In genomic region chr14:74084277-74085046, GRCh38 we compare ENCODE assay signal across 1 cellular context.
A peak's percentile ranks its signal among the peaks of the same experiment; 100 is the strongest.
TF ChIP-seq lines count a peak whose summit lies in the region.

TSS of gene ALDH6A1 (minus strand) at chr14:74084453. CDS start at chr14:74084394, 59 bp downstream.
TSS of gene LIN52 (plus strand) at chr14:74084956. CDS start at chr14:74084975, 19 bp downstream.

TF ChIP-seq in HepG2, 621 proteins besides CTCF, POLR2A, EP300 and RAD21 (continued from another document and continues in another):
- peak; percentile 71; the same call in 1 of the 2 replicates for TF ChIP-seq ZNF563 (CRISPR knock-in tag; IDR thresholded peaks at IDR 0.05)
- no peak for TF ChIP-seq ZNF598 (CRISPR knock-in tag; IDR thresholded peaks at IDR 0.05; ENCODE audit: borderline replicate concordance)
- peak; percentile 94 for TF ChIP-seq ZNF574 (CRISPR knock-in tag; IDR thresholded peaks at IDR 0.05)
- 0 out of 2 replicates have a peak, but pooled peaks have one; percentile 12 for TF ChIP-seq MEIS2 (CRISPR knock-in tag; IDR thresholded peaks at IDR 0.05)
- TF ChIP-seq NR2F2 (IDR thresholded peaks at IDR 0.05; ENCODE audit: borderline replicate concordance, low read depth), result no peak
- peak; percentile 41; the same call in 1 of the 2 replicates for TF ChIP-seq SPEN (CRISPR knock-in tag; IDR thresholded peaks at IDR 0.05; ENCODE audit: low read depth)
- no peak for TF ChIP-seq ZNF432 (CRISPR knock-in tag; IDR thresholded peaks at IDR 0.05; ENCODE audit: borderline replicate concordance)
- peak; percentile 84 for TF ChIP-seq ZNF687 (CRISPR knock-in tag; IDR thresholded peaks at IDR 0.05)
- no peak for TF ChIP-seq ZNF780A (CRISPR knock-in tag; IDR thresholded peaks at IDR 0.05)
- 0 out of 2 replicates have a peak, but pooled peaks have one; percentile 46 for TF ChIP-seq ZHX2 (IDR thresholded peaks at IDR 0.05; ENCODE audit: low read depth)
- TF ChIP-seq ZHX2 (CRISPR knock-in tag; IDR thresholded peaks at IDR 0.05; ENCODE audit: borderline replicate concordance), result no peak
- TF ChIP-seq ZNF616 (CRISPR knock-in tag; IDR thresholded peaks at IDR 0.05; ENCODE audit: low read depth), result peak; percentile 45; the same call in 1 of the 2 replicates
- peak; percentile 73 for TF ChIP-seq MXD4 (CRISPR knock-in tag; IDR thresholded peaks at IDR 0.05)
- peak; percentile 50; the same call in 1 of the 2 replicates for TF ChIP-seq THAP9 (CRISPR knock-in tag; IDR thresholded peaks at IDR 0.05; ENCODE audit: borderline replicate concordance)
- TF ChIP-seq DMAP1 (CRISPR knock-in tag; IDR thresholded peaks at IDR 0.05), result peak; percentile 57; the same call in 1 of the 2 replicates
- no peak for TF ChIP-seq GABPA (IDR thresholded peaks at IDR 0.05; ENCODE audit: low read depth, low read length)
- TF ChIP-seq GABPA (CRISPR knock-in tag; IDR thresholded peaks at IDR 0.05; ENCODE audit: low read depth), result peak; percentile 39
- peak; percentile 8; the same call in 1 of the 2 replicates for TF ChIP-seq ZNF280D (CRISPR knock-in tag; IDR thresholded peaks at IDR 0.05)
- peak; percentile 63; the same call in 1 of the 2 replicates for TF ChIP-seq PATZ1 (CRISPR knock-in tag; IDR thresholded peaks at IDR 0.05)
- TF ChIP-seq ZNF639 (CRISPR knock-in tag; conservative IDR thresholded peaks at IDR 0.05), result no peak; the same call in 1 of the 2 replicates
- TF ChIP-seq ZNF782 (CRISPR knock-in tag; IDR thresholded peaks at IDR 0.05; ENCODE audit: borderline replicate concordance), result no peak
- TF ChIP-seq ARNTL (CRISPR knock-in tag; IDR thresholded peaks at IDR 0.05), result peak; percentile 76
